ENCODE assay signal across 12 cellular contexts in genomic region chr14:37598085-37598972, GRCh38. TPM values are rescaled to one million over a fixed set of nuclear protein-coding genes. Genes with fewer than 3 reads are reported as not detected.
DNase-seq lines count a peak whose midpoint lies in the region; ATAC-seq and TF ChIP-seq lines count a peak whose summit lies in the region.
"Had no signal": no experiment of that assay in that cellular context is flagged by ENCODE, and none has a peak within 500 bp of the region (broad histone marks: within the 10 kb centered on the region; RNA-seq: fewer than 3 reads in every experiment).

No MANE protein-coding gene starts in this region.

- H3K9me3 Mint-ChIP-seq in brain: peaks cover 0 to 14% (median 2%) of the 10 kb centered on the region in 5 experiments
- peaks cover 7% of the 10 kb centered on the region for H3K9me3 Mint-ChIP-seq in activated CD4-positive, alpha-beta T cell treated with anti-CD3 and anti-CD28 coated beads, Interleukin-2, amount 10 ng/mL, durations not matched to agents 24 days and 14 days

- peak overlapping the region in 4 of 5 experiments; percentile 68 to 86 (median 81) for H3K4me3 Mint-ChIP-seq in brain
- no peak overlapping the region for H3K4me3 Mint-ChIP-seq in activated CD4-positive, alpha-beta T cell treated with anti-CD3 and anti-CD28 coated beads, Interleukin-2, amount 10 ng/mL, durations not matched to agents 24 days and 14 days

- H3K4me1 Mint-ChIP-seq in brain: peaks cover 49% of the 10 kb centered on the region
- peaks cover 9% of the 10 kb centered on the region for H3K4me1 Mint-ChIP-seq in activated CD4-positive, alpha-beta T cell treated with anti-CD3 and anti-CD28 coated beads, Interleukin-2, amount 10 ng/mL, durations not matched to agents 24 days and 14 days

- 2 to 4% methylated on average over 43 of the region's 57 CpGs for WGBS in mesodermal cell (ENCODE audit: insufficient coverage in 2 of 2), 2 experiments
- WGBS in upper lobe of left lung, 2 donors: 14 to 24% methylated on average over 23 to 36 of the region's 57 CpGs

- no peaks in the 10 kb centered on the region for H3K9me3 ChIP-seq in mesodermal cell (ENCODE audit: control insufficient read depth, low read length)
- no peaks in the 10 kb centered on the region for H3K9me3 ChIP-seq in upper lobe of left lung

- no peak for TF ChIP-seq EP300 in upper lobe of left lung (IDR thresholded peaks at IDR 0.05)

- TF ChIP-seq CTCF in brain (conservative IDR thresholded peaks at IDR 0.05) (no peak), upper lobe of left lung (IDR thresholded peaks at IDR 0.05) (peak in 1 of 6 experiments; percentile 5)

- no peaks in the 10 kb centered on the region for H3K36me3 Mint-ChIP-seq in brain
- H3K36me3 Mint-ChIP-seq in activated CD4-positive, alpha-beta T cell treated with anti-CD3 and anti-CD28 coated beads, Interleukin-2, amount 10 ng/mL, durations not matched to agents 24 days and 14 days (ENCODE audit: low read depth): no peaks in the 10 kb centered on the region

- no peak overlapping the region for H3K27ac Mint-ChIP-seq in brain
- H3K27ac Mint-ChIP-seq in activated CD4-positive, alpha-beta T cell treated with anti-CD3 and anti-CD28 coated beads, Interleukin-2, amount 10 ng/mL, durations not matched to agents 24 days and 14 days: no peak overlapping the region

- H3K4me3 ChIP-seq in mesodermal cell (ENCODE audit: extremely low read depth, insufficient read depth, low read length, poor library complexity, severe bottlenecking): peak overlapping the region; percentile 14
- H3K4me3 ChIP-seq in upper lobe of left lung: peak overlapping the region in 3 of 4 donors; percentile 34 to 47 (median 44)
- H3K4me3 ChIP-seq: BLaER1 treated with 17β-estradiol and CSF1 and Interleukin-3, amounts not matched to agents 10 nM and 100 nM had no signal

- ATAC-seq in left cardiac atrium (peak in 1 of 2 donors; percentile 33), left ventricle myocardium superior (no peak), upper lobe of left lung (ENCODE audit: low FRiP score in 2 of 2) (peak; percentile 56 to 81)

- TF ChIP-seq POLR2A in upper lobe of left lung (IDR thresholded peaks at IDR 0.05): peak in 2 of 4 donors; percentile 62

- intact Hi-C loops in left cardiac atrium (cut with DNase I) (loop anchor here in 1 of 2 donors (10.0 kb wide), 1 partner anchor 354 kb away; no protein-coding TSS in a partner anchor), left ventricle myocardium superior (cut with micrococcal nuclease) (no loop called here)
- intact Hi-C loops in activated CD4-positive, alpha-beta T cell treated with anti-CD3 and anti-CD28 coated beads, Interleukin-2, amount 10 ng/mL, durations not matched to agents 24 days and 14 days (cut with micrococcal nuclease): loop anchor here (5.0 kb wide), 1 partner anchor 1016 kb away; the partner anchor contains the start of gene NKX2-8

- H3K27me3 ChIP-seq in upper lobe of left lung: peaks cover 2 to 61% (median 33%) of the 10 kb centered on the region in 4 donors
- H3K27me3 ChIP-seq: BLaER1 treated with 17β-estradiol and CSF1 and Interleukin-3, amounts not matched to agents 10 nM and 100 nM had no signal

- peaks cover 4% of the 10 kb centered on the region for H3K4me1 ChIP-seq in mesodermal cell (ENCODE audit: control insufficient read depth, insufficient read depth, low read length, poor library complexity, severe bottlenecking)
- peaks cover 26 to 57% (median 40%) of the 10 kb centered on the region in 4 donors for H3K4me1 ChIP-seq in upper lobe of left lung
- H3K4me1 ChIP-seq: BLaER1 treated with 17β-estradiol and CSF1 and Interleukin-3, amounts not matched to agents 10 nM and 100 nM had no signal

- no peak overlapping the region for H3K27ac ChIP-seq in mesodermal cell (ENCODE audit: low read depth, low read length, severe bottlenecking)
- H3K27ac ChIP-seq in upper lobe of left lung: peak overlapping the region; percentile 72 to 87 (median 83)
- H3K27ac ChIP-seq: BLaER1 treated with 17β-estradiol and CSF1 and Interleukin-3, amounts not matched to agents 10 nM and 100 nM had no signal

- peak; percentile 20 for DNase-seq in left cardiac atrium
- DNase-seq in left ventricle myocardium superior: no peak
- peak; percentile 73 to 89 for DNase-seq in upper lobe of left lung
- DNase-seq in activated CD4-positive, alpha-beta T cell treated with anti-CD3 and anti-CD28 coated beads, Interleukin-2, amount 10 ng/mL, durations not matched to agents 24 days and 14 days: no peak
- no peak for DNase-seq in SK-N-DZ (ENCODE audit: low spot score)
- DNase-seq in NOMO-1 treated with dmso at 0.1 percent for 144 hours (lab: John Stamatoyannopoulos, UW; ENCODE audit: unreplicated experiment): no peak
- DNase-seq: NK-92 treated with Interleukin-12 subunit alpha and Interleukin-12 subunit beta, amount 100 ng/mL, for 24 hours; stimulated activated naive CD4-positive, alpha-beta T cell treated with Interleukin-2 at 50 U/mL for 16 hours had no signal

- peaks cover 99% of the 10 kb centered on the region for H3K27me3 Mint-ChIP-seq in brain
- peaks cover 69% of the 10 kb centered on the region for H3K27me3 Mint-ChIP-seq in activated CD4-positive, alpha-beta T cell treated with anti-CD3 and anti-CD28 coated beads, Interleukin-2, amount 10 ng/mL, durations not matched to agents 24 days and 14 days

- H3K36me3 ChIP-seq in mesodermal cell (ENCODE audit: control insufficient read depth, insufficient read depth, low read length) (no peaks in the 10 kb centered on the region), upper lobe of left lung (no peaks in the 10 kb centered on the region)
- H3K36me3 ChIP-seq: BLaER1 treated with 17β-estradiol and CSF1 and Interleukin-3, amounts not matched to agents 10 nM and 100 nM had no signal

RNA-seq across cellular contexts. Expression of gene TTC6, which starts 2.9 kb away (rescaled TPM):
- not detected for total RNA-seq in left cardiac atrium
- not detected for total RNA-seq in left ventricle myocardium superior
- polyA plus RNA-seq in brain (ENCODE audit: insufficient read depth, low read depth, low replicate concordance): 0.68 TPM
- not detected for polyA plus RNA-seq in mesodermal cell (2013, experiment 1 of 2)
- polyA plus RNA-seq in mesodermal cell (2013, experiment 2 of 2): 0.30 TPM
- 10 to 100 TPM in 3 of 6 donors, 1 to 10 TPM in 3; 5.2 to 63.9 (median 10.8) TPM for total RNA-seq in upper lobe of left lung
- total RNA-seq in activated CD4-positive, alpha-beta T cell treated with anti-CD3 and anti-CD28 coated beads, Interleukin-2, amount 10 ng/mL, durations not matched to agents 24 days and 14 days: not detected in 2 replicates
- polyA plus RNA-seq in SK-N-DZ (2014; cell fraction: cytosol; rRNA removed): 0.21 TPM in 1 of 2 replicates, not detected in the other
- not detected in 2 replicates for polyA plus RNA-seq in SK-N-DZ (2014; cell fraction: nucleus; rRNA removed)

RNA-seq across cellular contexts. Expression of gene FOXA1, which starts 3.3 kb away (rescaled TPM):
- total RNA-seq in left cardiac atrium (not detected), left ventricle myocardium superior (not detected), upper lobe of left lung (10 to 100 TPM; 25.1 to 69.2 (median 34.6) TPM)
- 20.9 TPM for polyA plus RNA-seq in brain (ENCODE audit: insufficient read depth, low read depth, low replicate concordance)
- polyA plus RNA-seq in mesodermal cell (2013, experiment 1 of 2): not detected
- polyA plus RNA-seq in mesodermal cell (2013, experiment 2 of 2): not detected
- total RNA-seq in activated CD4-positive, alpha-beta T cell treated with anti-CD3 and anti-CD28 coated beads, Interleukin-2, amount 10 ng/mL, durations not matched to agents 24 days and 14 days: 0.07 TPM in 1 of 2 replicates, not detected in the other
- polyA plus RNA-seq in SK-N-DZ (2014; cell fraction: cytosol; rRNA removed): 0.66 TPM in 1 of 2 replicates, not detected in the other
- 0.32 TPM in 1 of 2 replicates, not detected in the other for polyA plus RNA-seq in SK-N-DZ (2014; cell fraction: nucleus; rRNA removed)
- total RNA-seq: fibroblast of villous mesenchyme had no signal

Comparison
In these comparisons a context has a peak if more than half of its experiments do, and no peak if none do; other contexts are left out.
1. DNase-seq: peak in left cardiac atrium (single experiment) and upper lobe of left lung (2 of 2); none in left ventricle myocardium superior (single experiment), activated CD4-positive, alpha-beta T cell treated with anti-CD3 and anti-CD28 coated beads, Interleukin-2, amount 10 ng/mL, durations not matched to agents 24 days and 14 days (single experiment), SK-N-DZ (single experiment) and NOMO-1 treated with dmso at 0.1 percent for 144 hours (single experiment).
2. RNA of gene FOXA1, which starts 3.3 kb away (total RNA-seq): 25.1 to 69.2 TPM in upper lobe of left lung; not detected in left ventricle myocardium superior (single experiment), 0.07 TPM in activated CD4-positive, alpha-beta T cell treated with anti-CD3 and anti-CD28 coated beads, Interleukin-2, amount 10 ng/mL, durations not matched to agents 24 days and 14 days and not detected in left cardiac atrium; every median in the first group is over 10 times any median in the second.